ENCODE assay signal across 16 cellular contexts in genomic region chr11:124896071-124896750, GRCh38. TPM values are rescaled to one million over a fixed set of nuclear protein-coding genes. Genes with fewer than 3 reads are reported as not detected.
DNase-seq lines count a peak whose midpoint lies in the region; ATAC-seq and TF ChIP-seq lines count a peak whose summit lies in the region.
"Had no signal": no experiment of that assay in that cellular context is flagged by ENCODE, and none has a peak within 500 bp of the region (broad histone marks: within the 10 kb centered on the region; RNA-seq: fewer than 3 reads in every experiment).

No MANE protein-coding gene starts in this region.

- H2BK120ac ChIP-seq in mesenchymal stem cell (ENCODE audit: low read depth, low read length): no peak overlapping the region

- H2AK5ac ChIP-seq in mesenchymal stem cell (ENCODE audit: low read length, severe bottlenecking): no peak overlapping the region

- H3K14ac ChIP-seq in mesenchymal stem cell (ENCODE audit: low read length in 2 of 2): no peak overlapping the region

- no peak overlapping the region for H2AFZ ChIP-seq in mesenchymal stem cell (ENCODE audit: low read depth, low read length)

- intact Hi-C loops in tibial artery (cut with DNase I; ENCODE audit: low total_unique reads): no loop called here

- no peak overlapping the region for H2BK5ac ChIP-seq in mesenchymal stem cell (ENCODE audit: low read depth, low read length, poor library complexity, severe bottlenecking)

- peak; percentile 88 for DNase-seq in M059J (ENCODE audit: low read depth)
- DNase-seq in mesenchymal stem cell: no peak
- DNase-seq in tibial artery: peak in 1 of 2 donors; percentile 63
- no peak for DNase-seq in NCI-H524 (lab: John Stamatoyannopoulos, UW)
- DNase-seq: activated CD4-positive, CD25-positive, alpha-beta regulatory T cell treated with anti-CD3 and anti-CD28 coated beads, Interleukin-2, amount 50 U/mL, for 72 hours; activated T-cell treated with anti-CD3 and anti-CD28 coated beads, Interleukin-2, amount 50 U/mL, for 4 hours; amniotic stem cell; CD4-positive, alpha-beta T cell; glutamatergic neuron; KBM-7; NCI-H2081 treated with DMSO at 0.1 percent for 48 hours; stimulated activated CD4-positive, alpha-beta T cell treated with anti-CD3 and anti-CD28 coated beads, Interleukin-2, amount 100 ng/mL, for 48 hours; stimulated activated naive CD8-positive, alpha-beta T cell treated with anti-CD3 and anti-CD28 coated beads, Interleukin-15, Interleukin-2, amounts not matched to agents 100 U/mL and 50 U/mL, for 24 hours had no signal

- peak overlapping the region; percentile 21 for H2BK15ac ChIP-seq in mesenchymal stem cell (ENCODE audit: low read depth, poor library complexity, severe bottlenecking)

- no peak for TF ChIP-seq CTCF in tibial artery (IDR thresholded peaks at IDR 0.05)

- H3K4ac ChIP-seq in mesenchymal stem cell (ENCODE audit: low read depth in 1 of 2, low read length in 2 of 2): no peak overlapping the region

- peaks cover 0 to 3% of the 10 kb centered on the region in 2 experiments for H3K36me3 ChIP-seq in mesenchymal stem cell (ENCODE audit: control insufficient read depth in 1 of 2, insufficient read depth in 2 of 2, low read depth in 1 of 2, low read length in 2 of 2)
- H3K36me3 ChIP-seq in tibial artery: no peaks in the 10 kb centered on the region

- WGBS in mesenchymal stem cell: 83% methylated on average over 12 of the region's 16 CpGs

- H2BK12ac ChIP-seq in mesenchymal stem cell (ENCODE audit: low read length in 2 of 2): no peak overlapping the region

- no peaks in the 10 kb centered on the region for H3K79me1 ChIP-seq in mesenchymal stem cell (replicated peaks; ENCODE audit: low read length, poor library complexity, severe bottlenecking)

- no peak overlapping the region for H4K91ac ChIP-seq in mesenchymal stem cell (ENCODE audit: low read length)

- no peak overlapping the region for H3K4me2 ChIP-seq in mesenchymal stem cell (ENCODE audit: low read length, poor library complexity, severe bottlenecking)

- no peak overlapping the region for H4K8ac ChIP-seq in mesenchymal stem cell (ENCODE audit: low read length)

- no peaks in the 10 kb centered on the region for H3K9me3 ChIP-seq in mesenchymal stem cell (ENCODE audit: control insufficient read depth, low read length)
- H3K9me3 ChIP-seq in tibial artery: no peaks in the 10 kb centered on the region

- H3K4me1 ChIP-seq in mesenchymal stem cell (ENCODE audit: control insufficient read depth, insufficient read depth, low read depth, low read length) (peaks cover 28% of the 10 kb centered on the region), tibial artery (peaks cover 0 to 9% (median 4%) of the 10 kb centered on the region in 4 donors)

- no peak overlapping the region for H3K18ac ChIP-seq in mesenchymal stem cell (ENCODE audit: low read depth in 1 of 2, low read length in 2 of 2)

- no peak overlapping the region for H3K23ac ChIP-seq in mesenchymal stem cell (ENCODE audit: low read length in 2 of 2)

- H3K27ac ChIP-seq in cingulate gyrus (ENCODE audit: low read depth, low read length): peak overlapping the region; percentile 95
- H3K27ac ChIP-seq in mesenchymal stem cell (ENCODE audit: low read length, poor library complexity, severe bottlenecking): no peak overlapping the region
- peak overlapping the region; percentile 35 to 44 for H3K27ac ChIP-seq in tibial artery

- peak overlapping the region; percentile 69 for H3K9ac ChIP-seq in mesenchymal stem cell (ENCODE audit: low read length)

- peak overlapping the region in 1 of 2 experiments; percentile 53 for H3K4me3 ChIP-seq in mesenchymal stem cell (ENCODE audit: insufficient read depth in 1 of 2, low read depth in 1 of 2, low read length in 2 of 2)
- H3K4me3 ChIP-seq in tibial artery: peak overlapping the region; percentile 4 to 20

- ATAC-seq in HG02973 (IDR thresholded peaks at IDR 0.05; ENCODE audit: unreplicated experiment) (no peak), GM19023 (IDR thresholded peaks at IDR 0.05; ENCODE audit: unreplicated experiment) (no peak)
- ATAC-seq: activated T-cell treated with anti-CD3 and anti-CD28 coated beads, Interleukin-2, amount 50 U/mL, for 4 hours; stimulated activated naive CD8-positive, alpha-beta T cell treated with anti-CD3 and anti-CD28 coated beads, Interleukin-15, Interleukin-2, amounts not matched to agents 100 U/mL and 50 U/mL, for 24 hours had no signal

- peaks cover 0 to 9% of the 10 kb centered on the region in 2 experiments for H3K27me3 ChIP-seq in mesenchymal stem cell (ENCODE audit: control insufficient read depth in 1 of 2, insufficient read depth in 1 of 2, low read length in 2 of 2)
- H3K27me3 ChIP-seq in tibial artery: no peaks in the 10 kb centered on the region

RNA-seq across cellular contexts. Expression of gene ROBO4, which starts 1.5 kb away (rescaled TPM):
- total RNA-seq in M059J (2014; rRNA removed; shearing (Covaris generic)): 0.20 and 0.99 TPM in 2 replicates
- 0.17 TPM for polyA plus RNA-seq in mesenchymal stem cell (2013, experiment 1 of 2)
- polyA plus RNA-seq in mesenchymal stem cell (2013, experiment 2 of 2): 0.22 TPM
- total RNA-seq: activated T-cell treated with anti-CD3 and anti-CD28 coated beads, Interleukin-2, amount 50 U/mL, for 4 hours; CD4-positive, alpha-beta T cell had no signal

RNA-seq across cellular contexts. Expression of gene HEPN1, which starts 22.8 kb away (rescaled TPM):
- total RNA-seq in M059J (2014; rRNA removed; shearing (Covaris generic)): not detected in 2 replicates
- not detected for polyA plus RNA-seq in mesenchymal stem cell (2013, experiment 1 of 2)
- not detected for polyA plus RNA-seq in mesenchymal stem cell (2013, experiment 2 of 2)
- total RNA-seq: activated T-cell treated with anti-CD3 and anti-CD28 coated beads, Interleukin-2, amount 50 U/mL, for 4 hours; CD4-positive, alpha-beta T cell had no signal

RNA-seq across cellular contexts. Expression of gene ROBO3, which starts 31.0 kb away (rescaled TPM):
- 2.7 and 7.0 TPM in 2 replicates for total RNA-seq in M059J (2014; rRNA removed; shearing (Covaris generic))
- 14.9 TPM for polyA plus RNA-seq in mesenchymal stem cell (2013, experiment 1 of 2)
- 14.9 TPM for polyA plus RNA-seq in mesenchymal stem cell (2013, experiment 2 of 2)

RNA-seq across cellular contexts. Expression of gene HEPACAM, which starts 39.6 kb away (rescaled TPM):
- total RNA-seq in M059J (2014; rRNA removed; shearing (Covaris generic)): not detected in 2 replicates
- polyA plus RNA-seq in mesenchymal stem cell (2013, experiment 1 of 2): not detected
- polyA plus RNA-seq in mesenchymal stem cell (2013, experiment 2 of 2): not detected
- total RNA-seq: activated T-cell treated with anti-CD3 and anti-CD28 coated beads, Interleukin-2, amount 50 U/mL, for 4 hours; CD4-positive, alpha-beta T cell had no signal

RNA-seq across cellular contexts. Expression of gene CCDC15, which starts 57.8 kb away (rescaled TPM):
- 6.1 and 7.6 TPM in 2 replicates for total RNA-seq in M059J (2014; rRNA removed; shearing (Covaris generic))
- polyA plus RNA-seq in mesenchymal stem cell (2013, experiment 1 of 2): 0.66 TPM
- 0.60 TPM for polyA plus RNA-seq in mesenchymal stem cell (2013, experiment 2 of 2)
